In the genomic region with DNA sequence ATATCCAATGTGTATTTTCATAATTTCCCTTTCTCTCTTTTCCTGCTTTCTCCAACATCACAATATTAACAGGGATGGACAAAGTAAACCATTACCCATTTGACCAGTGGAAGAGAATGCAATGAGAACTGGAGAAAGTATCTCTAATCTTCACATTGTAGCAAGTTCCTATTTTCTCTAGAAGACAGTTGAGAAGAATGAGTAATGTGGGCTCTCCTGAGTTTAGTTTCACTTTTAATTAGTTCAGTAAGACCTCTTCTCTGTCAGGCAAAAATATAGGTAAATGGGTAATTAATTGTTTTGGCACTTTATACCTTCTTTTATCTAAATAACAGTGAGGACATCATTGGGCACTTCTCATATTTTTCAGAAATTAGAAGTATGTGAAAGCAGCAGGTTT, we compare ENCODE assay signal across 13 cellular contexts.
"Had no signal": no experiment of that assay in that cellular context is flagged by ENCODE, and none has a peak within 500 bp of the region (broad histone marks: within the 10 kb centered on the region; RNA-seq: fewer than 3 reads in every experiment).

No MANE protein-coding gene starts in this region.

- H3K4me1 ChIP-seq: left ventricle myocardium inferior, upper lobe of left lung had no signal

- H3K36me3 ChIP-seq: left ventricle myocardium inferior, upper lobe of left lung had no signal

- H3K27ac ChIP-seq: left ventricle myocardium inferior, upper lobe of left lung, VCaP had no signal

- H3K27me3 ChIP-seq: upper lobe of left lung had no signal

- H3K4me3 ChIP-seq: left ventricle myocardium inferior, upper lobe of left lung had no signal

- H3K9me3 ChIP-seq: left ventricle myocardium inferior, upper lobe of left lung had no signal

- DNase-seq: activated CD4-positive, alpha-beta T cell treated with anti-CD3 and anti-CD28 coated beads for 4 hours; activated CD8-positive, alpha-beta T cell treated with anti-CD3 and anti-CD28 coated beads for 36 hours; activated naive CD4-positive, alpha-beta T cell treated with Interleukin-2 at 50 U/mL for 16 hours; activated naive CD8-positive, alpha-beta T cell treated with anti-CD3 and anti-CD28 coated beads, Interleukin-2, amount 50 U/mL, for 24 hours; caudate nucleus; cortex of kidney; effector CD8-positive, alpha-beta T cell; left ventricle myocardium inferior; nephron progenitor cell; stimulated activated CD4-positive, alpha-beta T cell treated with anti-CD3 and anti-CD28 coated beads, Interleukin-12 subunit alpha, Interleukin-12 subunit beta, amount 100 ng/mL, for 4 hours; stimulated activated naive CD4-positive, alpha-beta T cell; upper lobe of left lung had no signal
